Comparison of ENCODE assay signal across 8 cellular contexts in the genomic region with DNA sequence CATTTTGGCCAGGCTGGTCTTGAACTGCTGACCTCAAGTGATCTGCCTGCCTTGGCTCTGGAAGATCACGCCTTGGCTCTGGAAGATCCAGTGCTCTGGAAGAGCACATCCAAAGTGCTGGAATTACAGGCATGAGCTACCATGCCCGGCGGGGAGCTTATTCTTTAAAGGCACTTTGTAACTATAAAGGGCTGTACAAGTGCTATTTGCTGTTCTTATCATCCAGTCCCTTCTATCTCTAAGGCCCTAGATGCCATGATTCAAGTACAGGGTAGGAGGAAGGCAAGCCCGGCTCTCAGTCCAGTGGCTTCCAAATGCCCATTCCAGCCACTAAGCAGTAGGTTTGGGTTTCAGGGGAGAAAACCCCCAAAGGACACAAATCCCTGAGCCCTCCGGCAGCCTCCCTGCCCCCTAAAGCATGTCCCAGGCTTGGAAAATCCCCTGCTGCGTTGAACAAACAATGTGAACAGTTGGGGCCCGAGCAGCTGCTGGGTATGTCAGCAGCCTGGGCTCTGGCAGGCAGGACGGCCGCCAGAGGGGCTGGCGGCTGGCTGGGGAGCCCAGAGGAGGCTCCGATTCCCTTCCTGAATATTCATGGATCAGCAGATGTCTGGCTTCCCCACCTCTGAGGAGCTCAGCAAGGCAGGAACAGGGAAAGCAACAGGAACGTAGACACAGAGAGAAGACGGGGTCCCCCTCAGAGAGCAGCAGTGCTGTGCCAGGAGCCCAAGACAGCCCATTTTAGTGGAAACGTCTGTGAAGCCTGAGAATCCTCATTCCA. TPM values are rescaled to one million over a fixed set of nuclear protein-coding genes. Genes with fewer than 3 reads are reported as not detected.
A peak's percentile ranks its signal among the peaks of the same experiment; 100 is the strongest.
DNase-seq lines count a peak whose midpoint lies in the region; FAIRE-seq and TF ChIP-seq lines count a peak whose summit lies in the region.

No MANE protein-coding gene starts in this region.

- no peak overlapping the region for H3K4me3 ChIP-seq in A673 (ENCODE audit: low read depth, low read length, poor library complexity, severe bottlenecking)
- H3K4me3 ChIP-seq in choroid plexus epithelial cell (ENCODE audit: low read depth, low read length), result peak overlapping the region; percentile 12

- no peaks in the 10 kb centered on the region for H3K36me3 ChIP-seq in A673 (ENCODE audit: insufficient read depth, low read length, poor library complexity, severe bottlenecking)

- H3K27ac ChIP-seq in A673 (ENCODE audit: low read depth, low read length, poor library complexity, severe bottlenecking), result peak overlapping the region; percentile 56

- BruUV-seq in A673 (replicated peaks; lab: Mats Ljungman, UMichigan), result no TSS peak

- POLR2A ChIA-PET in A673 (lab: Charles Lee; ENCODE audit: low non-redundant PET), result interaction anchor here (0.6 kb wide), 1 partner anchor 128 kb away, joined by 4 read pairs; no protein-coding TSS in a partner anchor

- 0 out of 2 replicates have a peak, but pooled peaks have one; percentile 21 for TF ChIP-seq CTCF in A673 (conservative IDR thresholded peaks at IDR 0.05; ENCODE audit: low read depth, low read length)
- peak; percentile 46 for TF ChIP-seq CTCF in choroid plexus epithelial cell (conservative IDR thresholded peaks at IDR 0.05; ENCODE audit: low read depth, low read length)
- TF ChIP-seq CTCF in D721Med (IDR thresholded peaks at IDR 0.05; ENCODE audit: insufficient read depth, missing control alignments), result no peak

- no peaks in the 10 kb centered on the region for H3K9me3 ChIP-seq in A673 (ENCODE audit: low read depth, low read length, poor library complexity, severe bottlenecking)

- H3K4me1 ChIP-seq in A673 (ENCODE audit: insufficient read depth, low read length, poor library complexity, severe bottlenecking), result peaks cover 36% of the 10 kb centered on the region

- no peak for FAIRE-seq in D721Med (lab: Jason Lieb, UNC)

- CTCF ChIA-PET in A673 (lab: Charles Lee), result interaction anchor here (0.6 kb wide), 2 partner anchors 16 to 74 kb away, joined by 4 to 14 read pairs; no protein-coding TSS in a partner anchor

- intact Hi-C loops in A673 (cut with micrococcal nuclease; ENCODE audit: unreplicated experiment), result no loop called here

- H3K27me3 ChIP-seq in A673 (replicated peaks; ENCODE audit: insufficient read depth, low read depth, low read length, poor library complexity), result no peaks in the 10 kb centered on the region

- DNase-seq in A673 (ENCODE audit: low spot score) (peak; percentile 94), NCI-H2081 treated with DMSO at 0.1 percent for 48 hours (lab: John Stamatoyannopoulos, UW) (peak; percentile 57), choroid plexus epithelial cell (ENCODE audit: low read depth) (peak; percentile 84), left kidney (ENCODE audit: low read depth, low spot score) (peak; percentile 75), D721Med (ENCODE audit: insufficient read length, low spot score) (no peak), cortex of kidney (lab: John Stamatoyannopoulos, UW) (no peak), NCI-H2029 (lab: John Stamatoyannopoulos, UW) (no peak)
- no peak for DNase-seq in stimulated activated CD4-positive, alpha-beta T cell treated with anti-CD3 and anti-CD28 coated beads, Interleukin-15, amount 100 ng/mL, for 24 hours

RNA-seq across cellular contexts. Expression of a gene that starts 7.7 kb away (rescaled TPM):
- total RNA-seq in A673 (2021), result 1.1 and 3.5 TPM in 2 replicates

RNA-seq across cellular contexts. Expression of a gene that starts 37.2 kb away (rescaled TPM):
- total RNA-seq in A673 (2021), result 0.28 and 0.32 TPM in 2 replicates

Comparison
In these comparisons a context has a peak if more than half of its experiments do, and no peak if none do; other contexts are left out.
1. DNase-seq: peak in A673 (single experiment), NCI-H2081 treated with DMSO at 0.1 percent for 48 hours (single experiment), choroid plexus epithelial cell (single experiment) and left kidney (single experiment); none in D721Med (single experiment), cortex of kidney (single experiment), NCI-H2029 (single experiment) and stimulated activated CD4-positive, alpha-beta T cell treated with anti-CD3 and anti-CD28 coated beads, Interleukin-15, amount 100 ng/mL, for 24 hours (single experiment).